ENCODE assay signal across 23 cellular contexts in the genomic region with DNA sequence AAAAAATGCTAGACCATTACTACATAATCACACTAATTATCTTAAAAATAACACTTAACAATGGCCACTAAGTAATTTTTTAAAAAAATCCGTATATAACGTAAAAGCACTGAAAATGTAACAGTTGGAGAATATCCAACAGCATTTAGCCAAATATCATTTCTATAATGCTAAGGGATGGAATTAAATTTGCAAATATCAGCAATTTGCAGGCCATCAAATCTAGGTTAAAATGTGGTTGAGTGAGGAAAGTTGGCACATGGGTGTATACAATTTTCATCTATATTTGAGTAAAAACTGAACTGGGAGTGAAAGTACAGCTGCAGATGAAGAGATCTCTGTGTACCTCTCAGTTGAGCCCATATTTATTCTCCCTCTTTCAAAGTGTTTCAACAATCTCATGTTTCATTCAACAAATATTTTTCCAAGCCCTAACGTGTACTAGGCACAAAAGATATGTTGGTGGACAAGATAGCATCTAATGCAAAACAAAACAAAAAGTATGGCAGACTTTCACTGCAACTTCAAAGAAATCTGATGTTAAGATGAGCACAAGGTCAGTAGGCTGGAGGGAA.
"Had no signal": no experiment of that assay in that cellular context is flagged by ENCODE, and none has a peak within 500 bp of the region (broad histone marks: within the 10 kb centered on the region; RNA-seq: fewer than 3 reads in every experiment).

No MANE protein-coding gene starts in this region.

- H3K27ac ChIP-seq: cardiac muscle cell, heart right ventricle, lower lobe of right lung, neural progenitor cell, sigmoid colon, testis, vagina had no signal

- DNase-seq: activated CD4-positive, alpha-beta T cell treated with anti-CD3 and anti-CD28 coated beads, Interleukin-2, amount 50 U/mL, for 4 hours; activated CD8-positive, alpha-beta memory T cell treated with anti-CD3 and anti-CD28 coated beads for 24 hours; activated CD8-positive, alpha-beta memory T cell treated with anti-CD3 and anti-CD28 coated beads, Interleukin-2, amount 50 U/mL, for 4 hours; activated naive CD4-positive, alpha-beta T cell treated with Interleukin-2 at 50 U/mL for 16 hours; activated naive CD8-positive, alpha-beta T cell treated with anti-CD3 and anti-CD28 coated beads, Interleukin-2, amount 10 ng/mL, durations not matched to agents 7 days and 5 days; activated T-cell treated with anti-CD3 and anti-CD28 coated beads, Interleukin-2, amount 50 U/mL, for 4 hours; amygdala; cortex of kidney; erythroblast; heart right ventricle; lower lobe of right lung; naive thymus-derived CD8-positive, alpha-beta T cell; posterior cingulate gyrus; sigmoid colon; stimulated activated CD4-positive, alpha-beta T cell treated with anti-CD3 and anti-CD28 coated beads, Interleukin-2, amount 100 ng/mL, for 48 hours; stimulated activated CD8-positive, alpha-beta memory T cell treated with anti-CD3 and anti-CD28 coated beads, Interleukin-4, amount 100 ng/mL, for 48 hours; stimulated activated naive CD4-positive, alpha-beta T cell; T-helper 9 cell; testis had no signal

- ATAC-seq: activated T-cell treated with anti-CD3 and anti-CD28 coated beads, Interleukin-2, amount 50 U/mL, for 4 hours; heart right ventricle; lower lobe of right lung; naive thymus-derived CD8-positive, alpha-beta T cell; WTC11 had no signal
